Comparison of ENCODE assay signal across 33 cellular contexts in the genomic region with DNA sequence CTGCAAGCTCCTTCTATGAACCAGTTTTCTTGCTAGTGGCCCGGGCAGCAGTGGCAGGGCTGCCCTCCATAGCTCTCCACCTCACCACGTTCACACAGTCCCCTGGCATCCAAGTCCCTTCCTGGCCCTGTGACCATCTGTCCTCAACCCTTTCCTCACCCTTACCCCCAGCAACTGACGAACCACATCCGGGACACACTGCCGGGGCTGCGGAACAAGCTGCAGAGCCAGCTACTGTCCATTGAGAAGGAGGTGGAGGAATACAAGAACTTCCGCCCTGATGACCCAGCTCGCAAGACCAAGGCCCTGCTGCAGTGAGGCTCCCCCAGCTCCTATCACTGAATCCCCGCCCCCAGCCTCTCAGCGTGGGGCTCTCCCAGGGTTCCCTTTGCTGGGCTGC.
"Had no signal": no experiment of that assay in that cellular context is flagged by ENCODE, and none has a peak within 500 bp of the region (broad histone marks: within the 10 kb centered on the region; RNA-seq: fewer than 3 reads in every experiment).

No MANE protein-coding gene starts in this region.

- H3K27ac Mint-ChIP-seq: activated CD4-positive, alpha-beta memory T cell treated with anti-CD3 and anti-CD28 coated beads for 36 hours; activated CD4-positive, alpha-beta T cell treated with anti-CD3 and anti-CD28 coated beads for 36 hours; activated CD4-positive, alpha-beta T cell treated with anti-CD3 and anti-CD28 coated beads, Interleukin-2, amount 10 ng/mL, durations not matched to agents 24 days and 14 days; activated naive CD4-positive, alpha-beta T cell treated with anti-CD3 and anti-CD28 coated beads, Interleukin-2, amount 10 ng/mL, durations not matched to agents 7 days and 5 days; activated naive CD4-positive, alpha-beta T cell treated with anti-CD3 and anti-CD28 coated beads, Interleukin-2, amount 50 U/mL, for 72 hours; activated naive CD8-positive, alpha-beta T cell treated with anti-CD3 and anti-CD28 coated beads, Interleukin-2, amount 10 ng/mL, durations not matched to agents 7 days and 5 days; activated T-cell treated with anti-CD3 and anti-CD28 coated beads, Interleukin-2, amount 50 U/mL, for 24 hours; activated T-cell treated with anti-CD3 and anti-CD28 coated beads, Interleukin-2, amount 50 U/mL, for 72 hours; brain; T-helper 17 cell; T-helper 2 cell treated with Interferon-gamma antibody and Interleukin-4, amounts not matched to agents 5 μg/mL and 100 μg/mL, for 36 hours had no signal

- H3K36me3 Mint-ChIP-seq: activated CD4-positive, alpha-beta memory T cell treated with anti-CD3 and anti-CD28 coated beads for 36 hours; activated naive CD4-positive, alpha-beta T cell treated with anti-CD3 and anti-CD28 coated beads, Interleukin-2, amount 10 ng/mL, durations not matched to agents 7 days and 5 days; activated naive CD4-positive, alpha-beta T cell treated with anti-CD3 and anti-CD28 coated beads, Interleukin-2, amount 50 U/mL, for 72 hours; activated naive CD8-positive, alpha-beta T cell treated with anti-CD3 and anti-CD28 coated beads, Interleukin-2, amount 10 ng/mL, durations not matched to agents 7 days and 5 days had no signal

- H3K27me3 Mint-ChIP-seq: activated CD4-positive, alpha-beta memory T cell treated with anti-CD3 and anti-CD28 coated beads for 36 hours; activated CD4-positive, alpha-beta T cell treated with anti-CD3 and anti-CD28 coated beads for 36 hours; activated T-cell treated with anti-CD3 and anti-CD28 coated beads, Interleukin-2, amount 50 U/mL, for 24 hours; brain had no signal

- H3K4me3 ChIP-seq: ascending aorta, breast epithelium, cardiac muscle cell, colonic mucosa, heart left ventricle had no signal

- H3K36me3 ChIP-seq: ascending aorta, breast epithelium, cardiac muscle cell, colonic mucosa had no signal

- FAIRE-seq: endometrium, endothelial cell of umbilical vein, frontal cortex had no signal

- H3K27me3 ChIP-seq: ascending aorta, breast epithelium, cardiac muscle cell, colonic mucosa, heart left ventricle had no signal

- DNase-seq: activated CD4-positive, alpha-beta memory T cell treated with anti-CD3 and anti-CD28 coated beads for 36 hours; activated CD4-positive, alpha-beta T cell treated with anti-CD3 and anti-CD28 coated beads for 36 hours; activated CD4-positive, alpha-beta T cell treated with anti-CD3 and anti-CD28 coated beads, Interleukin-2, amount 10 ng/mL, durations not matched to agents 24 days and 14 days; activated CD4-positive, CD25-positive, alpha-beta regulatory T cell; activated CD4-positive, CD25-positive, alpha-beta regulatory T cell treated with anti-CD3 and anti-CD28 coated beads, Interleukin-2, amount 50 U/mL, for 72 hours; activated CD8-positive, alpha-beta memory T cell treated with anti-CD3 and anti-CD28 coated beads, Interleukin-2, amount 50 U/mL, for 48 hours; activated gamma-delta T cell; activated naive CD4-positive, alpha-beta T cell; activated naive CD4-positive, alpha-beta T cell treated with anti-CD3 and anti-CD28 coated beads, Interleukin-2, amount 10 ng/mL, durations not matched to agents 7 days and 5 days; activated naive CD8-positive, alpha-beta T cell treated with anti-CD3 and anti-CD28 coated beads, Interleukin-2, amount 10 ng/mL, durations not matched to agents 7 days and 5 days; activated T-cell treated with anti-CD3 and anti-CD28 coated beads for 4 hours; activated T-cell treated with anti-CD3 and anti-CD28 coated beads, Interleukin-2, amount 50 U/mL, for 24 hours; activated T-cell treated with anti-CD3 and anti-CD28 coated beads, Interleukin-2, amount 50 U/mL, for 72 hours; central memory CD4-positive, alpha-beta T cell; cerebellar nuclear complex; colonic mucosa; effector CD8-positive, alpha-beta T cell; foreskin fibroblast; heart left ventricle; T-helper 1 cell; T1000; WERI-Rb-1 had no signal

- H3K4me3 Mint-ChIP-seq: activated CD4-positive, alpha-beta memory T cell treated with anti-CD3 and anti-CD28 coated beads for 36 hours; activated CD4-positive, alpha-beta T cell treated with anti-CD3 and anti-CD28 coated beads for 36 hours; activated CD4-positive, alpha-beta T cell treated with anti-CD3 and anti-CD28 coated beads, Interleukin-2, amount 10 ng/mL, durations not matched to agents 24 days and 14 days; activated naive CD4-positive, alpha-beta T cell treated with anti-CD3 and anti-CD28 coated beads, Interleukin-2, amount 10 ng/mL, durations not matched to agents 7 days and 5 days; activated naive CD8-positive, alpha-beta T cell treated with anti-CD3 and anti-CD28 coated beads, Interleukin-2, amount 10 ng/mL, durations not matched to agents 7 days and 5 days; activated T-cell treated with anti-CD3 and anti-CD28 coated beads, Interleukin-2, amount 50 U/mL, for 24 hours; activated T-cell treated with anti-CD3 and anti-CD28 coated beads, Interleukin-2, amount 50 U/mL, for 72 hours; brain; T-helper 17 cell; T-helper 2 cell treated with Interferon-gamma antibody and Interleukin-4, amounts not matched to agents 5 μg/mL and 100 μg/mL, for 36 hours had no signal

- ATAC-seq: activated CD4-positive, alpha-beta T cell treated with anti-CD3 and anti-CD28 coated beads for 36 hours; activated naive CD4-positive, alpha-beta T cell treated with anti-CD3 and anti-CD28 coated beads, Interleukin-2, amount 50 U/mL, for 72 hours; activated T-cell treated with anti-CD3 and anti-CD28 coated beads, Interleukin-2, amount 50 U/mL, for 72 hours; esophagus mucosa; heart left ventricle; T-helper 17 cell had no signal

- H3K27ac ChIP-seq: ascending aorta, breast epithelium, cardiac muscle cell, colonic mucosa, heart left ventricle, WERI-Rb-1 had no signal

- H3K9me3 Mint-ChIP-seq: activated CD4-positive, alpha-beta memory T cell treated with anti-CD3 and anti-CD28 coated beads for 36 hours; activated CD4-positive, alpha-beta T cell treated with anti-CD3 and anti-CD28 coated beads, Interleukin-2, amount 10 ng/mL, durations not matched to agents 24 days and 14 days; activated naive CD4-positive, alpha-beta T cell treated with anti-CD3 and anti-CD28 coated beads, Interleukin-2, amount 10 ng/mL, durations not matched to agents 7 days and 5 days; activated naive CD4-positive, alpha-beta T cell treated with anti-CD3 and anti-CD28 coated beads, Interleukin-2, amount 50 U/mL, for 72 hours; activated naive CD8-positive, alpha-beta T cell treated with anti-CD3 and anti-CD28 coated beads, Interleukin-2, amount 10 ng/mL, durations not matched to agents 7 days and 5 days; activated T-cell treated with anti-CD3 and anti-CD28 coated beads, Interleukin-2, amount 50 U/mL, for 24 hours; activated T-cell treated with anti-CD3 and anti-CD28 coated beads, Interleukin-2, amount 50 U/mL, for 72 hours; brain; T-helper 2 cell treated with Interferon-gamma antibody and Interleukin-4, amounts not matched to agents 5 μg/mL and 100 μg/mL, for 36 hours had no signal

- H3K9me3 ChIP-seq: ascending aorta, breast epithelium, colonic mucosa, heart left ventricle had no signal

- H3K4me1 ChIP-seq: breast epithelium had no signal
